17 cellular contexts compared by ENCODE assay signal in genomic region chr1:171948491-171948890, GRCh38.
DNase-seq lines count a peak whose midpoint lies in the region; ATAC-seq, FAIRE-seq and TF ChIP-seq lines count a peak whose summit lies in the region.
"Had no signal": no experiment of that assay in that cellular context is flagged by ENCODE, and none has a peak within 500 bp of the region (broad histone marks: within the 10 kb centered on the region; RNA-seq: fewer than 3 reads in every experiment).

No MANE protein-coding gene starts in this region.

- ATAC-seq in HG03025 (IDR thresholded peaks at IDR 0.05; ENCODE audit: low FRiP score, unreplicated experiment): no peak
- ATAC-seq: activated CD8-positive, alpha-beta T cell treated with anti-CD3 and anti-CD28 coated beads, Interleukin-2, amount 10 ng/mL, durations not matched to agents 7 days and 5 days; HepG2 had no signal

- no peak overlapping the region for H3K9ac ChIP-seq in iPS-20b (ENCODE audit: low read depth, low read length)

- in situ Hi-C loops in Caki2 (cut with HindIII; ENCODE audit: low pct_unique_long_range_greater_than_20kb, low sequenced_read_pairs) (no loop called here), KBM-7 (cut with MboI; ENCODE audit: low pct_unique_long_range_greater_than_20kb, low sequenced_read_pairs) (no loop called here)

- DNase-seq in Caki2 (ENCODE audit: low read depth): peak; percentile 10
- peak; percentile 69 for DNase-seq in KBM-7
- peak; percentile 87 for DNase-seq in astrocyte of the hippocampus (ENCODE audit: low read depth, low spot score)
- no peak for DNase-seq in GM12891 (ENCODE audit: insufficient read length, low spot score)
- no peak for DNase-seq in T-helper 9 cell
- DNase-seq in NCI-H2171 (lab: John Stamatoyannopoulos, UW): no peak
- DNase-seq: activated CD8-positive, alpha-beta T cell treated with anti-CD3 and anti-CD28 coated beads, Interleukin-2, amount 10 ng/mL, durations not matched to agents 7 days and 5 days; activated effector memory CD4-positive, alpha-beta T cell treated with Interleukin-2 at 50 U/mL for 16 hours; aorta; head of caudate nucleus; naive B cell; NCI-H526 had no signal

- peak overlapping the region; percentile 0 for H3K27ac ChIP-seq in iPS-20b (ENCODE audit: low read length)
- H3K27ac ChIP-seq: thoracic aorta had no signal

- H3K4me3 ChIP-seq in iPS-20b (ENCODE audit: low read length): no peak overlapping the region
- H3K4me3 ChIP-seq: thoracic aorta had no signal

- H3K4me1 ChIP-seq in iPS-20b (ENCODE audit: insufficient read depth, low read length): peaks cover 36% of the 10 kb centered on the region

- no peak for FAIRE-seq in GM12891 (lab: Jason Lieb, UNC)
- FAIRE-seq: GM12892, HepG2 had no signal

- no peaks in the 10 kb centered on the region for H3K36me3 ChIP-seq in iPS-20b (ENCODE audit: insufficient read depth, low read depth, low read length)
- H3K36me3 ChIP-seq: thoracic aorta had no signal

- TF ChIP-seq POLR2A in GM12891 (IDR thresholded peaks at IDR 0.05; ENCODE audit: low read depth, low read length): no peak

- no peaks in the 10 kb centered on the region for H3K27me3 ChIP-seq in iPS-20b (ENCODE audit: insufficient read depth, low read length)

- peaks cover 10% of the 10 kb centered on the region; the same call in 1 of the 2 replicates for H3K9me3 ChIP-seq in iPS-20b (ENCODE audit: insufficient read depth, low read depth, low read length)
- H3K9me3 ChIP-seq: thoracic aorta had no signal

TF ChIP-seq in GM12891, 5 proteins besides CTCF, POLR2A, EP300 and RAD21:
- TF ChIP-seq SPI1 (IDR thresholded peaks at IDR 0.05; ENCODE audit: low read depth, low read length) (no peak), PAX5 (IDR thresholded peaks at IDR 0.05; ENCODE audit: insufficient read depth, low read length, severe bottlenecking) (no peak), POLR2AphosphoS5 (IDR thresholded peaks at IDR 0.05; ENCODE audit: low read depth, low read length) (no peak), POU2F2 (IDR thresholded peaks at IDR 0.05; ENCODE audit: low read depth, low read length) (no peak), TAF1 (IDR thresholded peaks at IDR 0.05; ENCODE audit: low read depth, low read length) (no peak)

Comparison
In these comparisons a context has a peak if more than half of its experiments do, and no peak if none do; other contexts are left out.
1. DNase-seq: peak in Caki2 (single experiment), KBM-7 (single experiment) and astrocyte of the hippocampus (single experiment); none in GM12891 (single experiment), T-helper 9 cell (single experiment) and NCI-H2171 (single experiment).